ENCODE assay signal across 10 cellular contexts in the genomic region with DNA sequence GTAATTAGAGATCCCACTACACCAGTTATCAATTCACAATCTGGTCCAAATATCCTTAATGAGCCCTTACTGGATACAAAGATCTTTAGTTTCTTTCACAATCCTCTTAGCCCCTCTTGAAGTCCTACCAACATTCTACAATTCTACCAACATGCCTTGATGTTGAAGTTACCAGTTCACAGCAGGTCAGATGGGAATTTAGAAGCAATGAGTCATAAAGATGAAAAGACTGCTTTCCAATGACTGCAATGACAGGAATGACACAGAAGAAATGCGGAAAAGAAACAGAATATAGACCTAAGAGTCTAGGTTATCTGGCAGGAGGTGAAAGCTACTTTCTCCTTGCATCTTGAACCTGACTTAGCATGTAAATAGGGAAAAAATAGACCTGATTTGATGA. TPM values are rescaled to one million over a fixed set of nuclear protein-coding genes. Genes with fewer than 3 reads are reported as not detected.
DNase-seq lines count a peak whose midpoint lies in the region; ATAC-seq and TF ChIP-seq lines count a peak whose summit lies in the region.
"Had no signal": no experiment of that assay in that cellular context is flagged by ENCODE, and none has a peak within 500 bp of the region (broad histone marks: within the 10 kb centered on the region; RNA-seq: fewer than 3 reads in every experiment).

No MANE protein-coding gene starts in this region.

- H3K4me3 ChIP-seq in BJ (ENCODE audit: low read depth, low read length) (no peak overlapping the region), choroid plexus epithelial cell (ENCODE audit: low read depth, low read length) (no peak overlapping the region)

- no peak for ATAC-seq in HG03378 (IDR thresholded peaks at IDR 0.05; ENCODE audit: unreplicated experiment)
- ATAC-seq in GM18858 (IDR thresholded peaks at IDR 0.05; ENCODE audit: unreplicated experiment) = no peak
- ATAC-seq: activated T-cell treated with anti-CD3 and anti-CD28 coated beads, Interleukin-2, amount 50 U/mL, for 72 hours; stimulated activated naive CD8-positive, alpha-beta T cell treated with anti-CD3 and anti-CD28 coated beads, Interleukin-15, Interleukin-2, amounts not matched to agents 100 U/mL and 50 U/mL, for 24 hours had no signal

- CTCF ChIA-PET in BJ (lab: Yijun Ruan, JAX) = no interaction called here

- DNase-seq in BJ (ENCODE audit: low read depth) (peak; percentile 23), LHCN-M2 (ENCODE audit: low read depth) (peak; percentile 79), choroid plexus epithelial cell (ENCODE audit: low read depth) (peak; percentile 80), myocyte (ENCODE audit: low read depth) (peak; percentile 49), iPS-NIHi7 (ENCODE audit: extremely low spot score) (no peak), retina (no peak)
- DNase-seq: activated T-cell treated with anti-CD3 and anti-CD28 coated beads, Interleukin-2, amount 50 U/mL, for 72 hours; stimulated activated naive CD8-positive, alpha-beta T cell treated with anti-CD3 and anti-CD28 coated beads, Interleukin-15, Interleukin-2, amounts not matched to agents 100 U/mL and 50 U/mL, for 24 hours had no signal

- no peak for TF ChIP-seq CTCF in BJ (IDR thresholded peaks at IDR 0.05; ENCODE audit: insufficient read depth, low read depth, low read length)
- TF ChIP-seq CTCF in choroid plexus epithelial cell (conservative IDR thresholded peaks at IDR 0.05; ENCODE audit: low read depth, low read length) = no peak

- POLR2A ChIA-PET in BJ (lab: Charles Lee) = no interaction called here

- no peaks in the 10 kb centered on the region for H3K27me3 ChIP-seq in BJ (ENCODE audit: control insufficient read depth, insufficient read depth, low read length)

- no peaks in the 10 kb centered on the region for H3K36me3 ChIP-seq in BJ (ENCODE audit: control insufficient read depth, insufficient read depth, low read length)

RNA-seq across cellular contexts. Expression of a gene that starts 24.5 kb away (rescaled TPM):
- polyA plus RNA-seq in BJ (2011; rRNA removed) = 5.4 and 8.2 TPM in 2 replicates
- 15.2 and 16.2 TPM in 2 replicates for polyA minus RNA-seq in BJ (2011; rRNA and poly(A)+ RNA removed)
- total RNA-seq in LHCN-M2 (2014; rRNA removed) (24.5 and 25.1 TPM in 2 replicates), myocyte (9.4 and 16.2 TPM in 2 replicates)
- polyA plus RNA-seq in LHCN-M2 (2012) = 5.1 TPM
- polyA plus RNA-seq in myocyte (2012) = 4.4 TPM

Comparison
In these comparisons a context has a peak if more than half of its experiments do, and no peak if none do; other contexts are left out.
1. DNase-seq: peak in BJ (single experiment), LHCN-M2 (single experiment), choroid plexus epithelial cell (single experiment) and myocyte (single experiment); none in iPS-NIHi7 (single experiment) and retina (single experiment).